In genomic region chr17:50840311-50840851, GRCh38 we compare ENCODE assay signal across 1 cellular context.
A peak's percentile ranks its signal among the peaks of the same experiment; 100 is the strongest.
TF ChIP-seq lines count a peak whose summit lies in the region.

No MANE protein-coding gene starts in this region.

TF ChIP-seq in K562, 482 proteins besides CTCF, POLR2A, EP300 and RAD21:
- TF ChIP-seq ZBTB33 (CRISPR knock-in tag; IDR thresholded peaks at IDR 0.05) (0 out of 2 replicates have a peak, but pooled peaks have one; percentile 41), RAD51 (IDR thresholded peaks at IDR 0.05; ENCODE audit: borderline replicate concordance, low read depth) (no peak), FUS (optimal IDR thresholded peaks at IDR 0.05; ENCODE audit: low read depth, low read length) (no peak), ZBTB7A (IDR thresholded peaks at IDR 0.05; ENCODE audit: borderline replicate concordance, control insufficient read depth, low read depth, low read length) (no peak), EGR1 (conservative IDR thresholded peaks at IDR 0.05) (no peak), HNRNPH1 (optimal IDR thresholded peaks at IDR 0.05; ENCODE audit: low read depth, low read length) (no peak)
